8 cellular contexts compared by ENCODE assay signal in genomic region chr2:50401772-50402653, GRCh38.
DNase-seq lines count a peak whose midpoint lies in the region; ATAC-seq and TF ChIP-seq lines count a peak whose summit lies in the region.

No MANE protein-coding gene starts in this region.

- H3K27me3 ChIP-seq in DOHH2 (ENCODE audit: control insufficient read depth, low read length): no peaks in the 10 kb centered on the region
- H3K27me3 ChIP-seq in brain microvascular endothelial cell (replicated peaks): no peaks in the 10 kb centered on the region
- H3K27me3 ChIP-seq in left lung: no peaks in the 10 kb centered on the region
- no peaks in the 10 kb centered on the region for H3K27me3 ChIP-seq in upper lobe of left lung

- in situ Hi-C loops in brain microvascular endothelial cell (cut with HindIII; ENCODE audit: low pct_ligation_motif_present, low sequenced_read_pairs): no loop called here

- TF ChIP-seq POLR2A in upper lobe of left lung (IDR thresholded peaks at IDR 0.05): no peak

- H4K20me1 ChIP-seq in DOHH2 (ENCODE audit: control insufficient read depth, insufficient read depth, low read depth, low read length): no peaks in the 10 kb centered on the region

- H3K27ac ChIP-seq in DOHH2 (ENCODE audit: low read depth, low read length): no peak overlapping the region
- no peak overlapping the region for H3K27ac ChIP-seq in brain microvascular endothelial cell
- H3K27ac ChIP-seq in left lung: no peak overlapping the region
- H3K27ac ChIP-seq in upper lobe of left lung: no peak overlapping the region

- no peaks in the 10 kb centered on the region for H3K9me3 ChIP-seq in DOHH2 (ENCODE audit: control insufficient read depth, insufficient read depth, low read length)
- H3K9me3 ChIP-seq in left lung: no peaks in the 10 kb centered on the region
- no peaks in the 10 kb centered on the region for H3K9me3 ChIP-seq in upper lobe of left lung

- H3K4me2 ChIP-seq in DOHH2 (ENCODE audit: low read length): no peak overlapping the region

- no peaks in the 10 kb centered on the region for H3F3A ChIP-seq in DOHH2 (ENCODE audit: control insufficient read depth, insufficient read depth)

- DNase-seq in HPDE6-E6E7 (ENCODE audit: extremely low spot score): peak; percentile 23
- peak; percentile 18 for DNase-seq in NCI-H82 treated with DMSO at 0.1 percent for 48 hours (lab: John Stamatoyannopoulos, UW; ENCODE audit: unreplicated experiment)
- peak; percentile 68 for DNase-seq in brain microvascular endothelial cell
- peak in 1 of 2 donors; percentile 33 for DNase-seq in left lung
- peak in 1 of 2 donors; percentile 25 for DNase-seq in upper lobe of left lung

- WGBS in upper lobe of left lung, 2 donors: 1 to 3% methylated on average over 7 of the region's 7 CpGs

- H3K4me3 ChIP-seq in DOHH2 (ENCODE audit: low read length) (no peak overlapping the region), brain microvascular endothelial cell (ENCODE audit: low read depth, low read length) (no peak overlapping the region), left lung (no peak overlapping the region), upper lobe of left lung (no peak overlapping the region)

- no peaks in the 10 kb centered on the region for H3K79me2 ChIP-seq in DOHH2 (ENCODE audit: control insufficient read depth, low read length)

- no peaks in the 10 kb centered on the region for H3K4me1 ChIP-seq in DOHH2 (ENCODE audit: control insufficient read depth, low read length)
- no peaks in the 10 kb centered on the region for H3K4me1 ChIP-seq in left lung
- peaks cover 0 to 4% (median 0%) of the 10 kb centered on the region in 4 donors for H3K4me1 ChIP-seq in upper lobe of left lung

- ATAC-seq in GM19452 (IDR thresholded peaks at IDR 0.05; ENCODE audit: unreplicated experiment): peak; percentile 67
- peak; percentile 77 for ATAC-seq in left lung
- ATAC-seq in upper lobe of left lung (ENCODE audit: low FRiP score in 2 of 2): peak in 1 of 2 donors; percentile 41
- ATAC-seq in GM18873 (IDR thresholded peaks at IDR 0.05; ENCODE audit: low FRiP score, unreplicated experiment): no peak

- no peaks in the 10 kb centered on the region for H3K9me2 ChIP-seq in DOHH2 (replicated peaks; ENCODE audit: control insufficient read depth, low read length)

- H3K36me3 ChIP-seq in DOHH2 (ENCODE audit: control insufficient read depth, low read length) (no peaks in the 10 kb centered on the region), brain microvascular endothelial cell (replicated peaks) (no peaks in the 10 kb centered on the region), left lung (no peaks in the 10 kb centered on the region), upper lobe of left lung (no peaks in the 10 kb centered on the region)

- intact Hi-C loops in left lung (cut with DNase I): no loop called here

- peak; percentile 84 for TF ChIP-seq CTCF in DOHH2 (IDR thresholded peaks at IDR 0.05; ENCODE audit: low read depth, low read length, poor library complexity, severe bottlenecking)
- TF ChIP-seq CTCF in brain microvascular endothelial cell (IDR thresholded peaks at IDR 0.05; ENCODE audit: low read depth, low read length, missing control alignments): peak; percentile 90
- peak; percentile 66 to 75 for TF ChIP-seq CTCF in left lung (IDR thresholded peaks at IDR 0.05)
- TF ChIP-seq CTCF in upper lobe of left lung (IDR thresholded peaks at IDR 0.05): peak; percentile 55 to 80 (median 72)

- no peak for TF ChIP-seq EP300 in upper lobe of left lung (IDR thresholded peaks at IDR 0.05)
